Comparison of ENCODE assay signal across 1 cellular context in genomic region chr19:36526581-36526980, GRCh38.
TF ChIP-seq lines count a peak whose summit lies in the region.

No MANE protein-coding gene starts in this region.

TF ChIP-seq in GM12878, 131 proteins besides CTCF, POLR2A, EP300 and RAD21:
- TF ChIP-seq NFIC (IDR thresholded peaks at IDR 0.05; ENCODE audit: low read depth, low read length) (no peak), RFX5 (IDR thresholded peaks at IDR 0.05; ENCODE audit: low read depth, low read length) (no peak), YY1 (IDR thresholded peaks at IDR 0.05; ENCODE audit: low read depth, low read length) (no peak), SKIL (IDR thresholded peaks at IDR 0.05; ENCODE audit: low read depth, poor library complexity, severe bottlenecking) (no peak), ZNF217 (IDR thresholded peaks at IDR 0.05) (no peak), SIX5 (IDR thresholded peaks at IDR 0.05; ENCODE audit: low read depth, low read length, severe bottlenecking) (no peak), GATAD2B (conservative IDR thresholded peaks at IDR 0.05; ENCODE audit: low read depth) (no peak), PML (IDR thresholded peaks at IDR 0.05; ENCODE audit: low read length) (no peak), CHD1 (IDR thresholded peaks at IDR 0.05; ENCODE audit: low read depth, low read length) (no peak), CBX5 (IDR thresholded peaks at IDR 0.05; ENCODE audit: low read depth) (no peak), TCF7 (IDR thresholded peaks at IDR 0.05; ENCODE audit: borderline replicate concordance) (no peak), STAT1 (conservative IDR thresholded peaks at IDR 0.05) (no peak)
